15 cellular contexts compared by ENCODE assay signal in genomic region chr5:119049824-119050449, GRCh38. TPM values are rescaled to one million over a fixed set of nuclear protein-coding genes. Genes with fewer than 3 reads are reported as not detected.
DNase-seq lines count a peak whose midpoint lies in the region; ATAC-seq and TF ChIP-seq lines count a peak whose summit lies in the region.
"Had no signal": no experiment of that assay in that cellular context is flagged by ENCODE, and none has a peak within 500 bp of the region (broad histone marks: within the 10 kb centered on the region; RNA-seq: fewer than 3 reads in every experiment).

No MANE protein-coding gene starts in this region.

- no peaks in the 10 kb centered on the region for H3K27me3 Mint-ChIP-seq in dendritic cell treated with granulocyte-macrophage colony-stimulating factor and Interleukin-4, amounts not matched to agents 40 ng/mL and 50 ng/mL, for 4 days

- peak overlapping the region in 1 of 2 experiments; percentile 66 for H3K18ac ChIP-seq in mesenchymal stem cell (ENCODE audit: low read depth in 1 of 2, low read length in 2 of 2)

- DNase-seq in AML-193 (lab: John Stamatoyannopoulos, UW) (peak; percentile 13 to 16), LHCN-M2 (ENCODE audit: low read depth) (peak; percentile 86), mesenchymal stem cell (peak; percentile 54), GM20000 (ENCODE audit: low spot score) (no peak), mesenteric fat pad (ENCODE audit: low spot score) (no peak)
- no peak for DNase-seq in activated naive CD4-positive, alpha-beta T cell treated with anti-CD3 and anti-CD28 coated beads, Interleukin-2, amount 50 U/mL, for 16 hours
- DNase-seq: activated CD8-positive, alpha-beta memory T cell treated with anti-CD3 and anti-CD28 coated beads for 24 hours; CD8-positive, alpha-beta T cell; heart right ventricle; NCI-H510A; stimulated activated CD4-positive, alpha-beta T cell treated with anti-CD3 and anti-CD28 coated beads, Interleukin-2, amount 100 ng/mL, for 24 hours had no signal

- H2BK15ac ChIP-seq in mesenchymal stem cell (ENCODE audit: low read depth, poor library complexity, severe bottlenecking): no peak overlapping the region

- no peak overlapping the region for H3K4me2 ChIP-seq in mesenchymal stem cell (ENCODE audit: low read length, poor library complexity, severe bottlenecking)

- peaks cover 30% of the 10 kb centered on the region for H3K4me1 Mint-ChIP-seq in dendritic cell treated with granulocyte-macrophage colony-stimulating factor and Interleukin-4, amounts not matched to agents 40 ng/mL and 50 ng/mL, for 4 days (ENCODE audit: low read depth)

- no peak for TF ChIP-seq CTCF in GM20000 (IDR thresholded peaks at IDR 0.05; ENCODE audit: extremely low read depth, missing control alignments)

- H3K4me1 ChIP-seq in mesenchymal stem cell (ENCODE audit: control insufficient read depth, insufficient read depth, low read depth, low read length): peaks cover 2% of the 10 kb centered on the region
- H3K4me1 ChIP-seq: suprapubic skin had no signal

- 91% methylated on average over 6 of the region's 7 CpGs for WGBS in mesenchymal stem cell

- H3K9me3 ChIP-seq in mesenchymal stem cell (ENCODE audit: control insufficient read depth, low read length): peaks cover 5% of the 10 kb centered on the region
- H3K9me3 ChIP-seq: heart right ventricle, suprapubic skin had no signal

- H4K8ac ChIP-seq in mesenchymal stem cell (ENCODE audit: low read length): peak overlapping the region; percentile 90

- intact Hi-C loops in dendritic cell treated with granulocyte-macrophage colony-stimulating factor and Interleukin-4, amounts not matched to agents 40 ng/mL and 50 ng/mL, for 4 days (cut with micrococcal nuclease): no loop called here

- peak overlapping the region; percentile 79 for H3K9ac ChIP-seq in mesenchymal stem cell (ENCODE audit: low read length)

- H3K4me3 Mint-ChIP-seq in dendritic cell treated with granulocyte-macrophage colony-stimulating factor and Interleukin-4, amounts not matched to agents 40 ng/mL and 50 ng/mL, for 4 days: peak overlapping the region; percentile 45
- H3K4me3 Mint-ChIP-seq: CD8-positive, alpha-beta T cell; nephron had no signal

- no peaks in the 10 kb centered on the region for H3K79me1 ChIP-seq in mesenchymal stem cell (replicated peaks; ENCODE audit: low read length, poor library complexity, severe bottlenecking)

- H4K91ac ChIP-seq in mesenchymal stem cell (ENCODE audit: low read length): peak overlapping the region; percentile 68

- peak overlapping the region in 1 of 2 experiments; percentile 55 for H3K14ac ChIP-seq in mesenchymal stem cell (ENCODE audit: low read length in 2 of 2)

- peak overlapping the region; percentile 95 for H3K27ac Mint-ChIP-seq in dendritic cell treated with granulocyte-macrophage colony-stimulating factor and Interleukin-4, amounts not matched to agents 40 ng/mL and 50 ng/mL, for 4 days
- H3K27ac Mint-ChIP-seq: CD8-positive, alpha-beta T cell had no signal

- H2BK120ac ChIP-seq in mesenchymal stem cell (ENCODE audit: low read depth, low read length): no peak overlapping the region

- no peaks in the 10 kb centered on the region for H3K9me3 Mint-ChIP-seq in dendritic cell treated with granulocyte-macrophage colony-stimulating factor and Interleukin-4, amounts not matched to agents 40 ng/mL and 50 ng/mL, for 4 days
- H3K9me3 Mint-ChIP-seq: CD8-positive, alpha-beta T cell; nephron had no signal

- peak overlapping the region; percentile 76 for H2BK5ac ChIP-seq in mesenchymal stem cell (ENCODE audit: low read depth, low read length, poor library complexity, severe bottlenecking)

- H3K36me3 Mint-ChIP-seq in dendritic cell treated with granulocyte-macrophage colony-stimulating factor and Interleukin-4, amounts not matched to agents 40 ng/mL and 50 ng/mL, for 4 days (ENCODE audit: low read depth): no peaks in the 10 kb centered on the region
- H3K36me3 Mint-ChIP-seq: CD8-positive, alpha-beta T cell had no signal

- H2AK5ac ChIP-seq in mesenchymal stem cell (ENCODE audit: low read length, severe bottlenecking): no peak overlapping the region

- no peak overlapping the region for H3K23ac ChIP-seq in mesenchymal stem cell (ENCODE audit: low read length in 2 of 2)

- no peaks in the 10 kb centered on the region for H3K27me3 ChIP-seq in mesenchymal stem cell (ENCODE audit: control insufficient read depth in 1 of 2, insufficient read depth in 1 of 2, low read length in 2 of 2)
- H3K27me3 ChIP-seq: heart right ventricle, suprapubic skin had no signal

- peak overlapping the region; percentile 38 for H3K27ac ChIP-seq in mesenchymal stem cell (ENCODE audit: low read length, poor library complexity, severe bottlenecking)
- H3K27ac ChIP-seq: suprapubic skin had no signal

- H3K4ac ChIP-seq in mesenchymal stem cell (ENCODE audit: low read depth in 1 of 2, low read length in 2 of 2): no peak overlapping the region

- no peaks in the 10 kb centered on the region for H3K36me3 ChIP-seq in mesenchymal stem cell (ENCODE audit: control insufficient read depth in 1 of 2, insufficient read depth in 2 of 2, low read depth in 1 of 2, low read length in 2 of 2)
- H3K36me3 ChIP-seq: heart right ventricle, suprapubic skin had no signal

- ATAC-seq in GM19324 (IDR thresholded peaks at IDR 0.05; ENCODE audit: low FRiP score, unreplicated experiment): no peak
- ATAC-seq: CD8-positive, alpha-beta T cell had no signal

- H3K4me3 ChIP-seq in mesenchymal stem cell (ENCODE audit: insufficient read depth in 1 of 2, low read depth in 1 of 2, low read length in 2 of 2): no peak overlapping the region
- H3K4me3 ChIP-seq: heart right ventricle, suprapubic skin had no signal

- H2BK12ac ChIP-seq in mesenchymal stem cell (ENCODE audit: low read length in 2 of 2): peak overlapping the region in 1 of 2 experiments; percentile 31

- no peak overlapping the region for H2AFZ ChIP-seq in mesenchymal stem cell (ENCODE audit: low read depth, low read length)

RNA-seq across cellular contexts. Expression of gene DMXL1, which starts 20.9 kb away (rescaled TPM):
- total RNA-seq in LHCN-M2 (2014; rRNA removed): 19.9 and 23.4 TPM in 2 replicates
- polyA plus RNA-seq in LHCN-M2 (2012): 2.6 TPM
- polyA plus RNA-seq in mesenchymal stem cell (2013, experiment 1 of 2): 10.4 TPM
- polyA plus RNA-seq in mesenchymal stem cell (2013, experiment 2 of 2): 10.3 TPM
- 57.0 TPM for total RNA-seq in mesenteric fat pad

Comparison
In these comparisons a context has a peak if more than half of its experiments do, and no peak if none do; other contexts are left out.
1. DNase-seq: peak in AML-193 (2 of 2), LHCN-M2 (single experiment) and mesenchymal stem cell (single experiment); none in activated naive CD4-positive, alpha-beta T cell treated with anti-CD3 and anti-CD28 coated beads, Interleukin-2, amount 50 U/mL, for 16 hours (single experiment), GM20000 (single experiment) and mesenteric fat pad (single experiment).